Comparison of ENCODE assay signal across 24 cellular contexts in genomic region chr6:35019831-35020230, GRCh38.
DNase-seq lines count a peak whose midpoint lies in the region; ATAC-seq, FAIRE-seq and TF ChIP-seq lines count a peak whose summit lies in the region.
"Had no signal": no experiment of that assay in that cellular context is flagged by ENCODE, and none has a peak within 500 bp of the region (broad histone marks: within the 10 kb centered on the region; RNA-seq: fewer than 3 reads in every experiment).

No MANE protein-coding gene starts in this region.

- H3K36me3 Mint-ChIP-seq in MCF 10A (ENCODE audit: insufficient read depth, unreplicated experiment) (peaks cover 12% of the 10 kb centered on the region), type B pancreatic cell (peaks cover 15% of the 10 kb centered on the region)

- H3K27me3 Mint-ChIP-seq in MCF 10A (ENCODE audit: insufficient read depth, unreplicated experiment): no peaks in the 10 kb centered on the region
- no peaks in the 10 kb centered on the region for H3K27me3 Mint-ChIP-seq in type B pancreatic cell
- H3K27me3 Mint-ChIP-seq: activated naive CD8-positive, alpha-beta T cell; B cell; brain; naive B cell had no signal

- H3K27ac Mint-ChIP-seq in MCF 10A (ENCODE audit: low read depth, unreplicated experiment) (no peak overlapping the region), type B pancreatic cell (peak overlapping the region; percentile 71)
- H3K27ac Mint-ChIP-seq: activated naive CD8-positive, alpha-beta T cell; B cell had no signal

- no TSS peak for BruUV-seq in MCF 10A (replicated peaks; lab: Mats Ljungman, UMichigan)

- TF ChIP-seq EP300 in sigmoid colon (IDR thresholded peaks at IDR 0.05): no peak

- H3K27ac ChIP-seq in breast epithelium: peak overlapping the region; percentile 79 to 95
- peak overlapping the region; percentile 83 to 90 for H3K27ac ChIP-seq in left lung
- peak overlapping the region; percentile 91 to 99 (median 94) for H3K27ac ChIP-seq in sigmoid colon
- H3K27ac ChIP-seq: KMS-11, pancreas had no signal

- no peak for TF ChIP-seq POLR2A in breast epithelium (IDR thresholded peaks at IDR 0.05)
- no peak for TF ChIP-seq POLR2A in sigmoid colon (IDR thresholded peaks at IDR 0.05)

- H3K36me3 ChIP-seq in breast epithelium: no peaks in the 10 kb centered on the region
- H3K36me3 ChIP-seq in left lung: peaks cover 0 to 31% of the 10 kb centered on the region in 2 donors
- no peaks in the 10 kb centered on the region for H3K36me3 ChIP-seq in sigmoid colon
- H3K36me3 ChIP-seq: pancreas had no signal

- CTCF ChIA-PET in MCF 10A (lab: Yijun Ruan, JAX): interaction anchor here (0.9 kb wide), 1 partner anchor 25 kb away, joined by 3 read pairs; no protein-coding TSS in a partner anchor

- no peak for ATAC-seq in left lung
- no peak for ATAC-seq in GM19397 (IDR thresholded peaks at IDR 0.05; ENCODE audit: unreplicated experiment)
- no peak for ATAC-seq in HG03045 (IDR thresholded peaks at IDR 0.05; ENCODE audit: unreplicated experiment)
- ATAC-seq: activated CD4-positive, CD25-positive, alpha-beta regulatory T cell treated with anti-CD3 and anti-CD28 coated beads, Interleukin-2, amount 50 U/mL, for 24 hours; left lobe of liver; pancreas; SK-N-SH treated with all-trans-retinoic acid at 6 μM for 48 hours had no signal

- TF ChIP-seq CTCF in breast epithelium (IDR thresholded peaks at IDR 0.05): no peak
- TF ChIP-seq CTCF in MCF 10A (IDR thresholded peaks at IDR 0.05; ENCODE audit: unreplicated experiment): no peak
- TF ChIP-seq CTCF in left lung (IDR thresholded peaks at IDR 0.05): no peak
- TF ChIP-seq CTCF in sigmoid colon (IDR thresholded peaks at IDR 0.05): no peak
- no peak for TF ChIP-seq CTCF in type B pancreatic cell (conservative IDR thresholded peaks at IDR 0.05)
- TF ChIP-seq CTCF in D721Med (IDR thresholded peaks at IDR 0.05; ENCODE audit: insufficient read depth, missing control alignments): no peak

- H3K27me3 ChIP-seq in breast epithelium (no peaks in the 10 kb centered on the region), left lung (no peaks in the 10 kb centered on the region), sigmoid colon (no peaks in the 10 kb centered on the region)
- H3K27me3 ChIP-seq: pancreas had no signal

- H3K4me1 ChIP-seq in breast epithelium: peaks cover 9 to 19% of the 10 kb centered on the region in 2 donors
- peaks cover 63 to 75% of the 10 kb centered on the region in 2 donors for H3K4me1 ChIP-seq in left lung
- peaks cover 0 to 78% (median 65%) of the 10 kb centered on the region in 4 donors for H3K4me1 ChIP-seq in sigmoid colon

- H3K4me1 Mint-ChIP-seq in MCF 10A (ENCODE audit: insufficient read depth, unreplicated experiment): peaks cover 9% of the 10 kb centered on the region
- H3K4me1 Mint-ChIP-seq in type B pancreatic cell (ENCODE audit: unreplicated experiment): peaks cover 56% of the 10 kb centered on the region
- H3K4me1 Mint-ChIP-seq: B cell, naive B cell had no signal

- H3K9me3 ChIP-seq in breast epithelium (no peaks in the 10 kb centered on the region), left lung (no peaks in the 10 kb centered on the region), sigmoid colon (no peaks in the 10 kb centered on the region)
- H3K9me3 ChIP-seq: pancreas had no signal

- no peak for FAIRE-seq in D721Med (lab: Jason Lieb, UNC)
- FAIRE-seq: pancreas, small intestine had no signal

- 90 to 92% methylated on average over 4 of the region's 4 CpGs for WGBS in sigmoid colon, 2 donors

- POLR2A ChIA-PET in MCF 10A (lab: Yijun Ruan, JAX): no interaction called here

- intact Hi-C loops in breast epithelium (cut with DNase I; ENCODE audit: low total_unique reads): no loop called here
- intact Hi-C loops in MCF 10A (cut with micrococcal nuclease): no loop called here
- intact Hi-C loops in left lung (cut with DNase I): no loop called here
- intact Hi-C loops in sigmoid colon (cut with DNase I): loop anchor here (5.0 kb wide), 1 partner anchor 72 kb away; no protein-coding TSS in a partner anchor

- H3K4me3 ChIP-seq in breast epithelium: peak overlapping the region; percentile 51 to 68 (median 52)
- H3K4me3 ChIP-seq in left lung: peak overlapping the region in 1 of 2 donors; percentile 37
- peak overlapping the region; percentile 46 to 72 (median 59) for H3K4me3 ChIP-seq in sigmoid colon
- H3K4me3 ChIP-seq: pancreas had no signal

- H3K4me3 Mint-ChIP-seq in MCF 10A (ENCODE audit: unreplicated experiment) (no peak overlapping the region), type B pancreatic cell (no peak overlapping the region)
- H3K4me3 Mint-ChIP-seq: activated naive CD8-positive, alpha-beta T cell; B cell; naive B cell had no signal

- no peaks in the 10 kb centered on the region for H3K9me3 Mint-ChIP-seq in MCF 10A (ENCODE audit: unreplicated experiment)
- no peaks in the 10 kb centered on the region for H3K9me3 Mint-ChIP-seq in type B pancreatic cell
- H3K9me3 Mint-ChIP-seq: brain, naive B cell had no signal

- DNase-seq in breast epithelium (ENCODE audit: low spot score in 2 of 2) (no peak), MCF 10A (ENCODE audit: unreplicated experiment) (no peak), left lung (no peak), sigmoid colon (no peak), type B pancreatic cell (ENCODE audit: extremely low spot score, unreplicated experiment) (no peak), D721Med (ENCODE audit: insufficient read length, low spot score) (no peak)
- DNase-seq: 8988T; dermis blood vessel endothelial cell; erythroblast; naive B cell; NCI-H2081 treated with DMSO at 0.1 percent for 48 hours; NCI-H510A; NK-92 treated with Interleukin-12 subunit alpha and Interleukin-12 subunit beta, amount 100 ng/mL, for 24 hours; pancreas; small intestine had no signal
